ENCODE assay signal across 21 cellular contexts in the genomic region with DNA sequence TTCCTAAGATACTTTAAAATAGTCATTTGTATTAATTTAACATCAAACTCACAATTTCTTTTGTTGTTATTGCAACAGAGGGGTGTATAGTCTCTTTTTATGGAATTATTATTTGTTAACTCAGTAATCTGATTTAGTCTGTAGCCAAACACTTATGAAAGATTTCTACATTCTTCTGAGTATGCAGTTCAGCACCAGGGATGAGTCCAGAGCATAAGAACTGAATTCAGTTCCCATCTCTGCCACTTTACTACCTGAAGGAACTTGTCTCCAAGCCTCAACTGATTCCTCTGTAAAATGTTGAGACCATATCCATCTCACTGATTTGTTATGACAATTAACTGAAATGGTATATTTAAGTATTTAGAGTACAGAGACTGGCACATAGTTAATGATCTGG.
"Had no signal": no experiment of that assay in that cellular context is flagged by ENCODE, and none has a peak within 500 bp of the region (broad histone marks: within the 10 kb centered on the region; RNA-seq: fewer than 3 reads in every experiment).

No MANE protein-coding gene starts in this region.

- H3K27me3 Mint-ChIP-seq: activated CD4-positive, alpha-beta T cell treated with anti-CD3 and anti-CD28 coated beads for 36 hours; activated naive CD4-positive, alpha-beta T cell treated with anti-CD3 and anti-CD28 coated beads, Interleukin-2, amount 50 U/mL, for 24 hours; activated T-cell treated with anti-CD3 and anti-CD28 coated beads, Interleukin-2, amount 50 U/mL, for 24 hours; effector memory CD8-positive, alpha-beta T cell had no signal

- H3K27ac ChIP-seq: adrenal gland, cardiac muscle cell, lower lobe of right lung, upper lobe of right lung had no signal

- ATAC-seq: activated CD4-positive, alpha-beta T cell treated with anti-CD3 and anti-CD28 coated beads for 36 hours; effector memory CD8-positive, alpha-beta T cell; left cardiac atrium; lower lobe of right lung; upper lobe of right lung; WTC11 had no signal

- H3K27ac Mint-ChIP-seq: activated naive CD4-positive, alpha-beta T cell treated with anti-CD3 and anti-CD28 coated beads, Interleukin-2, amount 50 U/mL, for 24 hours; activated T-cell treated with anti-CD3 and anti-CD28 coated beads, Interleukin-2, amount 50 U/mL, for 24 hours; nephron progenitor cell; WTC11 had no signal

- DNase-seq: activated CD4-positive, alpha-beta T cell treated with anti-CD3 and anti-CD28 coated beads for 36 hours; activated CD8-positive, alpha-beta T cell treated with anti-CD3 and anti-CD28 coated beads, Interleukin-2, amount 10 ng/mL, durations not matched to agents 7 days and 5 days; activated gamma-delta T cell; activated T-cell treated with anti-CD3 and anti-CD28 coated beads, Interleukin-2, amount 50 U/mL, for 24 hours; adrenal gland; effector memory CD8-positive, alpha-beta T cell; left cardiac atrium; lower lobe of right lung; nephron progenitor cell; nucleus accumbens; retina; stimulated activated CD4-positive, alpha-beta T cell treated with anti-CD3 and anti-CD28 coated beads, Interleukin-12 subunit alpha, Interleukin-12 subunit beta, amount 100 ng/mL, for 4 hours; stimulated activated CD4-positive, alpha-beta T cell treated with anti-CD3 and anti-CD28 coated beads, Interleukin-1b, Interleukin-23, amount 100 ng/mL, for 48 hours; stimulated activated CD8-positive, alpha-beta memory T cell treated with anti-CD3 and anti-CD28 coated beads, Interleukin-4, amount 100 ng/mL, for 48 hours; upper lobe of right lung had no signal

- FAIRE-seq: islet of Langerhans, TTC549 had no signal

- H3K4me3 Mint-ChIP-seq: activated CD4-positive, alpha-beta T cell treated with anti-CD3 and anti-CD28 coated beads for 36 hours; activated CD8-positive, alpha-beta T cell treated with anti-CD3 and anti-CD28 coated beads, Interleukin-2, amount 10 ng/mL, durations not matched to agents 7 days and 5 days; activated T-cell treated with anti-CD3 and anti-CD28 coated beads, Interleukin-2, amount 50 U/mL, for 24 hours; effector memory CD8-positive, alpha-beta T cell; nephron progenitor cell; T-helper 1 cell treated with Interleukin-12 subunit alpha and Interleukin-12 subunit beta and Interleukin-4 antibody, amounts not matched to agents 30 μg/mL and 1 μg/mL, for 36 hours; WTC11 had no signal

- H3K27me3 ChIP-seq: adrenal gland, cardiac muscle cell, upper lobe of right lung had no signal

- H3K4me1 ChIP-seq: adrenal gland, lower lobe of right lung, upper lobe of right lung had no signal

- H3K9me3 ChIP-seq: adrenal gland, lower lobe of right lung, upper lobe of right lung had no signal

- H3K4me3 ChIP-seq: adrenal gland, cardiac muscle cell, lower lobe of right lung, upper lobe of right lung had no signal

- H3K4me1 Mint-ChIP-seq: nephron progenitor cell, WTC11 had no signal
